In genomic region chr1:162772571-162773154, GRCh38 we compare ENCODE assay signal across 19 cellular contexts. TPM values are rescaled to one million over a fixed set of nuclear protein-coding genes. Genes with fewer than 3 reads are reported as not detected.
DNase-seq lines count a peak whose midpoint lies in the region; ATAC-seq, FAIRE-seq and TF ChIP-seq lines count a peak whose summit lies in the region.
"Had no signal": no experiment of that assay in that cellular context is flagged by ENCODE, and none has a peak within 500 bp of the region (broad histone marks: within the 10 kb centered on the region; RNA-seq: fewer than 3 reads in every experiment).

No MANE protein-coding gene starts in this region.

- intact Hi-C loops in K562 (cut with micrococcal nuclease) (no loop called here), uterus (cut with DNase I; ENCODE audit: low total_unique reads) (no loop called here)

- 10% methylated on average over 4 of the region's 4 CpGs for WGBS in K562 (ENCODE audit: insufficient coverage, low coverage, missing lambda C conversion rate)
- WGBS in gastroesophageal sphincter (ENCODE audit: low coverage in 1 of 2), 2 donors: 60 to 63% methylated on average over 4 of the region's 4 CpGs

- no peak for TF ChIP-seq RAD21 in K562 (CRISPR knock-in tag; conservative IDR thresholded peaks at IDR 0.05 in 1 of 2, IDR thresholded peaks at IDR 0.05 in 1 of 2)

- peak; percentile 5 for DNase-seq in GM04503 (ENCODE audit: low read depth)
- DNase-seq in K562 (ENCODE audit: extremely low read depth in 1 of 4, low spot score in 3 of 4): no peak
- peak; percentile 83 for DNase-seq in stromal cell of bone marrow (ENCODE audit: low read depth)
- DNase-seq in caudate nucleus (lab: John Stamatoyannopoulos, UW): no peak
- no peak for DNase-seq in NCI-H345 (lab: John Stamatoyannopoulos, UW)
- DNase-seq in uterus: no peak
- DNase-seq: activated CD4-positive, alpha-beta T cell treated with anti-CD3 and anti-CD28 coated beads, Interleukin-2, amount 10 ng/mL, durations not matched to agents 7 days and 5 days; activated effector memory CD4-positive, alpha-beta T cell treated with anti-CD3 and anti-CD28 coated beads, Interleukin-2, amount 50 U/mL, for 16 hours; AML-193; COR-L47; effector memory CD4-positive, alpha-beta T cell; esophagus squamous epithelium; GOT3; NCI-H1105; NCI-H2081 treated with DMSO at 0.1 percent for 48 hours; NCI-H510A treated with DMSO at 0.1 percent for 48 hours; psoas muscle; T-cell had no signal

- H3K79me2 ChIP-seq in K562 (ENCODE audit: control insufficient read depth, insufficient read depth, low read length): no peaks in the 10 kb centered on the region

- H4K20me1 ChIP-seq in K562 (replicated peaks; ENCODE audit: control insufficient read depth, insufficient read depth, low read length): no peaks in the 10 kb centered on the region

- H3K9me3 ChIP-seq in K562 (replicated peaks; ENCODE audit: control insufficient read depth, insufficient read depth, low read depth, low read length) (no peaks in the 10 kb centered on the region), gastroesophageal sphincter (no peaks in the 10 kb centered on the region), uterus (no peaks in the 10 kb centered on the region)
- H3K9me3 ChIP-seq: esophagus squamous epithelium, psoas muscle had no signal

- no peaks in the 10 kb centered on the region for H3K27me3 ChIP-seq in K562 (ENCODE audit: control insufficient read depth in 2 of 2, insufficient read depth in 2 of 2, low read length in 2 of 2)
- no peaks in the 10 kb centered on the region for H3K27me3 ChIP-seq in gastroesophageal sphincter
- no peaks in the 10 kb centered on the region for H3K27me3 ChIP-seq in uterus
- H3K27me3 ChIP-seq: esophagus squamous epithelium had no signal

- CTCF ChIA-PET in K562 (lab: Yijun Ruan, JAX; ENCODE audit: low intra/inter-chr PET ratio): no interaction called here

- no peaks in the 10 kb centered on the region for H3K4me1 ChIP-seq in K562 (replicated peaks in 1 of 2; ENCODE audit: control insufficient read depth in 2 of 2, insufficient read depth in 2 of 2, low read length in 2 of 2)
- H3K4me1 ChIP-seq in gastroesophageal sphincter: no peaks in the 10 kb centered on the region
- H3K4me1 ChIP-seq in uterus: no peaks in the 10 kb centered on the region
- H3K4me1 ChIP-seq: esophagus squamous epithelium, psoas muscle had no signal

- no peak for TF ChIP-seq POLR2A in K562 (conservative IDR thresholded peaks at IDR 0.05)
- TF ChIP-seq POLR2A in gastroesophageal sphincter (IDR thresholded peaks at IDR 0.05): no peak
- TF ChIP-seq POLR2A in uterus (IDR thresholded peaks at IDR 0.05): no peak

- no peak overlapping the region for H2AFZ ChIP-seq in K562 (ENCODE audit: low read depth, low read length)

- no peak for FAIRE-seq in K562 (lab: Jason Lieb, UNC)

- TF ChIP-seq EP300 in K562 (IDR thresholded peaks at IDR 0.05; ENCODE audit: low read length) (no peak), gastroesophageal sphincter (IDR thresholded peaks at IDR 0.05) (no peak)

- no peak overlapping the region for H3K9ac ChIP-seq in K562 (ENCODE audit: insufficient read depth in 1 of 2, low read depth in 2 of 2, low read length in 2 of 2)

- no TSS peak for BruUV-seq in K562 (replicated peaks; lab: Mats Ljungman, UMichigan)

- no peaks in the 10 kb centered on the region for H3K9me1 ChIP-seq in K562 (ENCODE audit: control insufficient read depth, insufficient read depth, low read length)

- peak; percentile 35; the same call in 2 of the 3 replicates for ATAC-seq in K562
- peak; percentile 92 for ATAC-seq in gastroesophageal sphincter
- ATAC-seq: psoas muscle, T-cell had no signal

- TF ChIP-seq CTCF in K562 (IDR thresholded peaks at IDR 0.05 in 2 of 3, conservative IDR thresholded peaks at IDR 0.05 in 1 of 3; ENCODE audit: insufficient read depth in 2 of 3, low read depth in 1 of 3, low read length in 3 of 3) (no peak), gastroesophageal sphincter (IDR thresholded peaks at IDR 0.05) (peak in 1 of 4 experiments; percentile 20), uterus (IDR thresholded peaks at IDR 0.05) (no peak)

- no peak overlapping the region for H3K4me3 ChIP-seq in K562
- no peak overlapping the region for H3K4me3 ChIP-seq in gastroesophageal sphincter
- H3K4me3 ChIP-seq in uterus: no peak overlapping the region
- H3K4me3 ChIP-seq: esophagus squamous epithelium, psoas muscle had no signal

- no peak overlapping the region for H3K27ac ChIP-seq in K562 (ENCODE audit: extremely low read depth, low read depth, low read length)
- peak overlapping the region; percentile 29 to 61 (median 52) for H3K27ac ChIP-seq in gastroesophageal sphincter
- H3K27ac ChIP-seq in caudate nucleus (ENCODE audit: low read depth, low read length): no peak overlapping the region
- H3K27ac ChIP-seq in uterus: no peak overlapping the region
- H3K27ac ChIP-seq: psoas muscle had no signal

- in situ Hi-C loops in K562 (cut with MboI): no loop called here

- no peak overlapping the region for H3K4me2 ChIP-seq in K562 (ENCODE audit: insufficient read depth, low read length)

- H3K36me3 ChIP-seq in K562 (ENCODE audit: control insufficient read depth, insufficient read depth, low read length) (no peaks in the 10 kb centered on the region), gastroesophageal sphincter (peaks cover 0 to 92% of the 10 kb centered on the region in 2 donors), uterus (no peaks in the 10 kb centered on the region)

- POLR2A ChIA-PET in K562 (lab: Yijun Ruan, JAX): no interaction called here

TF ChIP-seq in K562, 482 proteins besides CTCF, POLR2A, EP300 and RAD21:
- 0 out of 2 replicates have a peak, but pooled peaks have one; percentile 16 for TF ChIP-seq FOSL1 (tag; conservative IDR thresholded peaks at IDR 0.05)
- TF ChIP-seq IRF2 (CRISPR knock-in tag; IDR thresholded peaks at IDR 0.05): no peak
- peak; percentile 16; the same call in 1 of the 2 replicates for TF ChIP-seq CEBPB (tag; IDR thresholded peaks at IDR 0.05)
- no peak for TF ChIP-seq ZNF655 (CRISPR knock-in tag; IDR thresholded peaks at IDR 0.05)
- TF ChIP-seq CEBPG (CRISPR knock-in tag; IDR thresholded peaks at IDR 0.05): no peak
- 0 out of 4 replicates have a peak, but pooled peaks of 1 of the 2 experiments have one; percentile 31 for TF ChIP-seq CEBPG (tag; conservative IDR thresholded peaks at IDR 0.05 in 1 of 2, IDR thresholded peaks at IDR 0.05 in 1 of 2)

RNA-seq across cellular contexts. Expression of gene HSD17B7, which starts 17.8 kb away (rescaled TPM):
- 157 and 257 TPM in 2 replicates for total RNA-seq in K562 (2011; cell fraction: chromatin; rRNA removed; ENCODE audit: low replicate concordance)
- 109 and 136 TPM in 2 replicates for total RNA-seq in K562 (2011; cell fraction: nucleolus; rRNA removed)
- 148 and 149 TPM in 2 replicates for total RNA-seq in K562 (2011; cell fraction: nucleoplasm; rRNA removed)
- total RNA-seq in K562 (2014; rRNA removed): 13.7 and 17.3 TPM in 2 replicates
- total RNA-seq in K562 (2014; rRNA removed; fragmentation: Illumina TruSeq; extraction: Trizol): 22.4 and 24.2 TPM in 2 replicates
- 11.8 and 12.7 TPM in 2 replicates for total RNA-seq in K562 (2015; rRNA removed; fragmentation: Illumina TruSeq; extraction: Trizol)
- 16.1 and 19.1 TPM in 2 replicates for total RNA-seq in K562 (2021)
- polyA plus RNA-seq in K562 (2011; rRNA removed): 48.7 and 64.4 TPM in 2 replicates
- polyA plus RNA-seq in K562 (2011; cell fraction: cytosol; rRNA removed): 25.3 and 49.2 TPM in 2 replicates
- 96.4 and 128 TPM in 2 replicates for polyA plus RNA-seq in K562 (2011; cell fraction: nucleus; rRNA removed)
- 26.9 and 27.3 TPM in 2 replicates for polyA plus RNA-seq in K562 (2012)
- polyA plus RNA-seq in K562 (2014; fragmentation: Illumina TruSeq; extraction: Trizol): 20.6 and 21.3 TPM in 2 replicates
- polyA plus RNA-seq in K562 (2014; fragmentation: Nextera tagmentation; extraction: Ambion mirVana): 10 to 100 TPM; 26.8 to 27.1 TPM
- 14.7 and 17.4 TPM in 2 replicates for polyA plus RNA-seq in K562 (2014; rRNA removed)
- polyA minus RNA-seq in K562 (2011; rRNA and poly(A)+ RNA removed): 43.4 and 48.0 TPM in 2 replicates
- 23.9 and 29.6 TPM in 2 replicates for polyA minus RNA-seq in K562 (2011; cell fraction: cytosol; rRNA and poly(A)+ RNA removed)
- 66.2 and 109 TPM in 2 replicates for polyA minus RNA-seq in K562 (2011; cell fraction: nucleus; rRNA and poly(A)+ RNA removed)
- total RNA-seq in gastroesophageal sphincter: 10 to 100 TPM in 2 of 4 donors, 1 to 10 TPM in 2; 6.8 to 11.3 (median 9.7) TPM
- total RNA-seq in uterus: 10 to 100 TPM in 2 of 4 donors, 1 to 10 TPM in 2; 3.1 to 24.7 (median 10.3) TPM

Comparison
In these comparisons a context has a peak if more than half of its experiments do, and no peak if none do; other contexts are left out.
1. DNase-seq: peak in GM04503 (single experiment) and stromal cell of bone marrow (single experiment); none in K562 (0 of 4), caudate nucleus (0 of 61), NCI-H345 (single experiment) and uterus (0 of 2).
2. H3K27ac ChIP-seq: peak in gastroesophageal sphincter (4 of 4); none in K562 (single experiment), caudate nucleus (single experiment) and uterus (0 of 2).